ENCODE assay signal across 8 cellular contexts in genomic region chr18:48975221-48975816, GRCh38. TPM values are rescaled to one million over a fixed set of nuclear protein-coding genes. Genes with fewer than 3 reads are reported as not detected.
DNase-seq lines count a peak whose midpoint lies in the region; ATAC-seq and TF ChIP-seq lines count a peak whose summit lies in the region.

No MANE protein-coding gene starts in this region.

- H3K36me3 ChIP-seq in parathyroid adenoma (ENCODE audit: control insufficient read depth, insufficient read depth, low read length) = no peaks in the 10 kb centered on the region

- H3K9me3 ChIP-seq in AG04450 (ENCODE audit: control insufficient read depth, insufficient read depth, low read length) (no peaks in the 10 kb centered on the region), parathyroid adenoma (ENCODE audit: control insufficient read depth, low read length) (no peaks in the 10 kb centered on the region)

- peaks cover 18% of the 10 kb centered on the region for H3K4me1 ChIP-seq in parathyroid adenoma

- ATAC-seq in GM21529 (IDR thresholded peaks at IDR 0.05; ENCODE audit: unreplicated experiment) = peak; percentile 59

- DNase-seq in AG04450 (ENCODE audit: low read depth, low spot score) = no peak
- no peak for DNase-seq in RWPE1 (ENCODE audit: low spot score)
- no peak for DNase-seq in fibroblast of mammary gland (ENCODE audit: low read depth)
- no peak for DNase-seq in superior temporal gyrus (ENCODE audit: extremely low spot score)
- no peak for DNase-seq in stimulated activated CD4-positive, alpha-beta T cell treated with anti-CD3 and anti-CD28 coated beads, Interleukin-2, amount 100 ng/mL, for 24 hours
- DNase-seq in hepatic stellate cell (ENCODE audit: low spot score) = no peak

- peak overlapping the region; percentile 86 for H2AFZ ChIP-seq in parathyroid adenoma

- peak overlapping the region; percentile 68 for H3K9ac ChIP-seq in parathyroid adenoma

- peak overlapping the region; percentile 88 for H3K4me2 ChIP-seq in parathyroid adenoma (ENCODE audit: low read length)

- peak overlapping the region; percentile 64 for H3K4me3 ChIP-seq in AG04450 (ENCODE audit: low read depth, low read length)
- peak overlapping the region; percentile 58 for H3K4me3 ChIP-seq in fibroblast of mammary gland (ENCODE audit: control insufficient read depth, low read depth, low read length)
- H3K4me3 ChIP-seq in parathyroid adenoma (ENCODE audit: low read depth, low read length) = peak overlapping the region; percentile 68

- CTCF ChIA-PET in AG04450 (lab: Charles Lee) = no interaction called here
- CTCF ChIA-PET in RWPE1 (lab: Yijun Ruan, JAX) = no interaction called here

- POLR2A ChIA-PET in AG04450 (lab: Yijun Ruan, JAX) (no interaction called here), RWPE1 (lab: Yijun Ruan, JAX; ENCODE audit: low non-redundant PET) (no interaction called here)

- H3K27me3 ChIP-seq in AG04450 (ENCODE audit: control insufficient read depth, insufficient read depth, low read length) = no peaks in the 10 kb centered on the region
- no peaks in the 10 kb centered on the region for H3K27me3 ChIP-seq in parathyroid adenoma (ENCODE audit: control insufficient read depth, insufficient read depth, low read length)

- TF ChIP-seq CTCF in AG04450 (IDR thresholded peaks at IDR 0.05; ENCODE audit: low read depth, low read length) = no peak
- TF ChIP-seq CTCF in RWPE1 (conservative IDR thresholded peaks at IDR 0.05; ENCODE audit: low read depth) = no peak
- TF ChIP-seq CTCF in fibroblast of mammary gland (conservative IDR thresholded peaks at IDR 0.05; ENCODE audit: control insufficient read depth, insufficient read depth, low read depth, low read length) = no peak
- TF ChIP-seq CTCF in parathyroid adenoma (IDR thresholded peaks at IDR 0.05) = no peak

- H3K27ac ChIP-seq in AG04450 (ENCODE audit: low read depth, low read length) = no peak overlapping the region
- peak overlapping the region; percentile 84 for H3K27ac ChIP-seq in RWPE1
- H3K27ac ChIP-seq in parathyroid adenoma = peak overlapping the region; percentile 98

- H3K79me2 ChIP-seq in parathyroid adenoma = no peaks in the 10 kb centered on the region

RNA-seq across cellular contexts. Expression of gene SMAD7, which starts 24.6 kb away (rescaled TPM):
- 7.4 and 8.0 TPM in 2 replicates for polyA plus RNA-seq in AG04450 (2011; rRNA removed)
- polyA minus RNA-seq in AG04450 (2011; rRNA and poly(A)+ RNA removed) = 19.6 and 24.1 TPM in 2 replicates
